In the genomic region with DNA sequence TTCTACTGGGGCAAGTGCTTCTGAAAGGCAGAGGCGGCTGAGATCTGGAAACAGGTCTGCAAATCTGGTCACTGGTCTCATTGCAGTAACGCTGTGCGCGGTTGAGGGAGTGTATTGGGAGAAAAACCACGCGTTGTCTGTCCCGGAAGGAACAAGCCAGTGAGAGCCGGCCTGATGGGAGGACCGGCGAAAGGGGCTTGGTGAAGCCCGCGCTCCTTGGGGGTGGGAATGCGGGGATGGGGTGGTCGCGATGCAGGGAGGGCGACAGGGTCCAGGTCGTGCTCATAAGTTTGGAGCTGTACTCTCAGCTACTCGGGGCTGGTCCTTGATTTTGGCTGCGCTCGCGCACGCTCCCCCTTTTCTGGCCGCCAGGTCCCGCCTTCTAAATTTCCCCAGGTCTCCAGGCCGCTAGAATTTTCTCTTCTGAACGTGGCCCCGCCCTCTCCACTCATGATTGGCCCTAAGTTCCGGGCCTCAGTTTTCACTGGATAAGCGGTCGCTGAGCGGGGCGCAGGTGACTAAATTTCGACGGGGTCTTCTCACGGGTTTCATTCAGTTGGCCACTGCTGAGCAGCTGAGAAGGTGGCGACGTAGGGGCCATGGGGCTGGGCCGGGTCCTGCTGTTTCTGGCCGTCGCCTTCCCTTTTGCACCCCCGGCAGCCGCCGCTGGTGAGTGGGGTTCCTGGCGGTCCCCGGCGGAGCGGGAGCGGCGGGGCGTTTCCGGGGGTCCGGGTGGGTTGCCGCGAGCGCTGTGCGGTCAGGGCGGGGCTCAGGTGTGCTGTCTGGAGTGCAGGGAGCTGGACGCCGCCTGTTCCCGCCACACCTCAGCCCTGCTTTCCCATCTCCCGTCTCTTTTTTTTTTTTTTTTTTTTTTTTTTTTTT, we compare ENCODE assay signal across 1 cellular context.
TF ChIP-seq lines count a peak whose summit lies in the region.

TSS of gene MICB (plus strand) at position 551 of the 882 bp plus-strand sequence. CDS start at position 600, 49 bp downstream.

TF ChIP-seq in HepG2, 621 proteins besides CTCF, POLR2A, EP300 and RAD21 (continued from another document and continues in another):
- TF ChIP-seq ZBTB33 (CRISPR knock-in tag; IDR thresholded peaks at IDR 0.05) (no peak), ZNF687 (CRISPR knock-in tag; IDR thresholded peaks at IDR 0.05) (peak; percentile 88), HMGA1 (CRISPR knock-in tag; conservative IDR thresholded peaks at IDR 0.05) (no peak), MLXIP (CRISPR knock-in tag; IDR thresholded peaks at IDR 0.05; ENCODE audit: borderline replicate concordance) (no peak), ZNF230 (CRISPR knock-in tag; IDR thresholded peaks at IDR 0.05) (no peak), PITX1 (CRISPR knock-in tag; IDR thresholded peaks at IDR 0.05) (no peak), ZNF496 (CRISPR knock-in tag; IDR thresholded peaks at IDR 0.05; ENCODE audit: insufficient replicate concordance) (no peak), FUBP1 (CRISPR knock-in tag; IDR thresholded peaks at IDR 0.05; ENCODE audit: borderline replicate concordance) (no peak), ZNF572 (CRISPR knock-in tag; IDR thresholded peaks at IDR 0.05) (0 out of 2 replicates have a peak, but pooled peaks have one; percentile 35), HDAC1 (CRISPR knock-in tag; IDR thresholded peaks at IDR 0.05) (peak; percentile 65), ZNF274 (CRISPR knock-in tag; IDR thresholded peaks at IDR 0.05) (peak; percentile 68; the same call in 1 of the 2 replicates), ZNF205 (CRISPR knock-in tag; IDR thresholded peaks at IDR 0.05) (no peak), THRA (CRISPR knock-in tag; IDR thresholded peaks at IDR 0.05; ENCODE audit: borderline replicate concordance) (no peak), SRSF9 (IDR thresholded peaks at IDR 0.05; ENCODE audit: borderline replicate concordance, insufficient read depth, low read depth, low read length, poor library complexity, severe bottlenecking) (no peak), ATM (IDR thresholded peaks at IDR 0.05; ENCODE audit: borderline replicate concordance) (no peak), THAP8 (CRISPR knock-in tag; IDR thresholded peaks at IDR 0.05; ENCODE audit: borderline replicate concordance) (0 out of 2 replicates have a peak, but pooled peaks have one; percentile 19)
- TF ChIP-seq, protein P1, sequence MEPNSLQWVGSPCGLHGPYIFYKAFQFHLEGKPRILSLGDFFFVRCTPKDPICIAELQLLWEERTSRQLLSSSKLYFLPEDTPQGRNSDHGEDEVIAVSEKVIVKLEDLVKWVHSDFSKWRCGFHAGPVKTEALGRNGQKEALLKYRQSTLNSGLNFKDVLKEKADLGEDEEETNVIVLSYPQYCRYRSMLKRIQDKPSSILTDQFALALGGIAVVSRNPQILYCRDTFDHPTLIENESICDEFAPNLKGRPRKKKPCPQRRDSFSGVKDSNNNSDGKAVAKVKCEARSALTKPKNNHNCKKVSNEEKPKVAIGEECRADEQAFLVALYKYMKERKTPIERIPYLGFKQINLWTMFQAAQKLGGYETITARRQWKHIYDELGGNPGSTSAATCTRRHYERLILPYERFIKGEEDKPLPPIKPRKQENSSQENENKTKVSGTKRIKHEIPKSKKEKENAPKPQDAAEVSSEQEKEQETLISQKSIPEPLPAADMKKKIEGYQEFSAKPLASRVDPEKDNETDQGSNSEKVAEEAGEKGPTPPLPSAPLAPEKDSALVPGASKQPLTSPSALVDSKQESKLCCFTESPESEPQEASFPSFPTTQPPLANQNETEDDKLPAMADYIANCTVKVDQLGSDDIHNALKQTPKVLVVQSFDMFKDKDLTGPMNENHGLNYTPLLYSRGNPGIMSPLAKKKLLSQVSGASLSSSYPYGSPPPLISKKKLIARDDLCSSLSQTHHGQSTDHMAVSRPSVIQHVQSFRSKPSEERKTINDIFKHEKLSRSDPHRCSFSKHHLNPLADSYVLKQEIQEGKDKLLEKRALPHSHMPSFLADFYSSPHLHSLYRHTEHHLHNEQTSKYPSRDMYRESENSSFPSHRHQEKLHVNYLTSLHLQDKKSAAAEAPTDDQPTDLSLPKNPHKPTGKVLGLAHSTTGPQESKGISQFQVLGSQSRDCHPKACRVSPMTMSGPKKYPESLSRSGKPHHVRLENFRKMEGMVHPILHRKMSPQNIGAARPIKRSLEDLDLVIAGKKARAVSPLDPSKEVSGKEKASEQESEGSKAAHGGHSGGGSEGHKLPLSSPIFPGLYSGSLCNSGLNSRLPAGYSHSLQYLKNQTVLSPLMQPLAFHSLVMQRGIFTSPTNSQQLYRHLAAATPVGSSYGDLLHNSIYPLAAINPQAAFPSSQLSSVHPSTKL (CRISPR knock-in tag; IDR thresholded peaks at IDR 0.05): peak; percentile 32; the same call in 1 of the 2 replicates
- TF ChIP-seq, protein P2, sequence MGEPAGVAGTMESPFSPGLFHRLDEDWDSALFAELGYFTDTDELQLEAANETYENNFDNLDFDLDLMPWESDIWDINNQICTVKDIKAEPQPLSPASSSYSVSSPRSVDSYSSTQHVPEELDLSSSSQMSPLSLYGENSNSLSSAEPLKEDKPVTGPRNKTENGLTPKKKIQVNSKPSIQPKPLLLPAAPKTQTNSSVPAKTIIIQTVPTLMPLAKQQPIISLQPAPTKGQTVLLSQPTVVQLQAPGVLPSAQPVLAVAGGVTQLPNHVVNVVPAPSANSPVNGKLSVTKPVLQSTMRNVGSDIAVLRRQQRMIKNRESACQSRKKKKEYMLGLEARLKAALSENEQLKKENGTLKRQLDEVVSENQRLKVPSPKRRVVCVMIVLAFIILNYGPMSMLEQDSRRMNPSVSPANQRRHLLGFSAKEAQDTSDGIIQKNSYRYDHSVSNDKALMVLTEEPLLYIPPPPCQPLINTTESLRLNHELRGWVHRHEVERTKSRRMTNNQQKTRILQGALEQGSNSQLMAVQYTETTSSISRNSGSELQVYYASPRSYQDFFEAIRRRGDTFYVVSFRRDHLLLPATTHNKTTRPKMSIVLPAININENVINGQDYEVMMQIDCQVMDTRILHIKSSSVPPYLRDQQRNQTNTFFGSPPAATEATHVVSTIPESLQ (CRISPR knock-in tag; conservative IDR thresholded peaks at IDR 0.05): no peak
